In the genomic region with DNA sequence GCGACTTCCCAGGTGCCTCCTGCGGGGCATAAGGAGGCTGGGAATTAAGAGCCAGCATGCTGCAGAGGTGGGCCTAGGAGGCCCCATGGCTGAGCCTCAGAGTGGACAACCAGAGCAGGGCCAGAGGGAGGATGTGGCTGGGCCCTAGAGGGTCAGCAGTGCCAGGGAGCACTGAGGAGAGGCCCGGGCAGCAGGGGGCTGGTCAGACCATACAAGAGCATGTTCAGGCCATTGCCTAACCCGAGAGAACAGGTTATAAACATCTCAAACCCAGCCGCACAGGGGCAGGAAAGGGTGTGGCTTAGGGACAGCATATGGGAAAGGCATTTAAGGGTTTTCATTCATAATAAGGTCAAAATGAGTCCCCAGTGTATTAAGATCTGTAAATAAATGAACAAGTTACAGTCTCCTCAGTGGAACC, we compare ENCODE assay signal across 12 cellular contexts. TPM values are rescaled to one million over a fixed set of nuclear protein-coding genes. Genes with fewer than 3 reads are reported as not detected.
DNase-seq lines count a peak whose midpoint lies in the region; TF ChIP-seq lines count a peak whose summit lies in the region.
"Had no signal": no experiment of that assay in that cellular context is flagged by ENCODE, and none has a peak within 500 bp of the region (broad histone marks: within the 10 kb centered on the region; RNA-seq: fewer than 3 reads in every experiment).

No MANE protein-coding gene starts in this region.

- H2BK15ac ChIP-seq in neuronal stem cell (ENCODE audit: low read length) = no peak overlapping the region

- H3K36me3 Mint-ChIP-seq in activated CD4-positive, alpha-beta T cell treated with anti-CD3 and anti-CD28 coated beads, Interleukin-2, amount 10 ng/mL, durations not matched to agents 24 days and 14 days (ENCODE audit: low read depth) = no peaks in the 10 kb centered on the region
- H3K36me3 Mint-ChIP-seq: activated naive CD4-positive, alpha-beta T cell treated with anti-CD3 and anti-CD28 coated beads, Interleukin-2, amount 50 U/mL, for 72 hours had no signal

- H3K9me3 Mint-ChIP-seq in activated CD4-positive, alpha-beta T cell treated with anti-CD3 and anti-CD28 coated beads, Interleukin-2, amount 10 ng/mL, durations not matched to agents 24 days and 14 days = no peaks in the 10 kb centered on the region
- H3K9me3 Mint-ChIP-seq: activated naive CD4-positive, alpha-beta T cell treated with anti-CD3 and anti-CD28 coated beads, Interleukin-2, amount 50 U/mL, for 72 hours had no signal

- in situ Hi-C loops in brain microvascular endothelial cell (cut with HindIII; ENCODE audit: low pct_ligation_motif_present, low sequenced_read_pairs) = no loop called here

- DNase-seq in activated CD4-positive, alpha-beta T cell treated with anti-CD3 and anti-CD28 coated beads, Interleukin-2, amount 10 ng/mL, durations not matched to agents 24 days and 14 days = no peak
- no peak for DNase-seq in activated CD4-positive, alpha-beta T cell treated with anti-CD3 and anti-CD28 coated beads for 48 hours
- DNase-seq in HT1080 (ENCODE audit: low read depth) = peak; percentile 84
- peak; percentile 28 for DNase-seq in brain microvascular endothelial cell
- no peak for DNase-seq in neuronal stem cell (ENCODE audit: low spot score)
- DNase-seq in NCI-H510A treated with DMSO at 0.1 percent for 48 hours (lab: John Stamatoyannopoulos, UW) = no peak
- DNase-seq in stimulated activated CD4-positive, alpha-beta T cell treated with anti-CD3 and anti-CD28 coated beads, Interleukin-4, amount 100 ng/mL, for 4 hours = no peak
- DNase-seq in globus pallidus (ENCODE audit: low spot score) = no peak
- DNase-seq: effector CD8-positive, alpha-beta T cell; NCI-H510A had no signal

- peaks cover 13% of the 10 kb centered on the region for H3K27me3 Mint-ChIP-seq in activated CD4-positive, alpha-beta T cell treated with anti-CD3 and anti-CD28 coated beads, Interleukin-2, amount 10 ng/mL, durations not matched to agents 24 days and 14 days

- H2BK120ac ChIP-seq in neuronal stem cell (ENCODE audit: low read depth, low read length) = no peak overlapping the region

- H3K36me3 ChIP-seq in brain microvascular endothelial cell (replicated peaks) = no peaks in the 10 kb centered on the region
- no peaks in the 10 kb centered on the region for H3K36me3 ChIP-seq in neuronal stem cell (replicated peaks in 1 of 2; ENCODE audit: control insufficient read depth in 2 of 2, insufficient read depth in 2 of 2, low read length in 2 of 2)

- H2BK12ac ChIP-seq in neuronal stem cell (ENCODE audit: low read length) = no peak overlapping the region

- H3K4me2 ChIP-seq in neuronal stem cell (ENCODE audit: insufficient read depth, low read length, poor library complexity, severe bottlenecking) = no peak overlapping the region

- H3K4me1 Mint-ChIP-seq in activated CD4-positive, alpha-beta T cell treated with anti-CD3 and anti-CD28 coated beads, Interleukin-2, amount 10 ng/mL, durations not matched to agents 24 days and 14 days = peaks cover 81% of the 10 kb centered on the region

- no peak overlapping the region for H2AK5ac ChIP-seq in neuronal stem cell (ENCODE audit: low read depth, low read length)

- no peak overlapping the region for H3K23ac ChIP-seq in neuronal stem cell (ENCODE audit: low read depth, low read length, poor library complexity)

- H3K9me3 ChIP-seq in neuronal stem cell (replicated peaks in 1 of 2; ENCODE audit: control insufficient read depth in 2 of 2, insufficient read depth in 1 of 2, low read depth in 1 of 2, low read length in 2 of 2) = no peaks in the 10 kb centered on the region

- no peak for TF ChIP-seq CTCF in brain microvascular endothelial cell (IDR thresholded peaks at IDR 0.05; ENCODE audit: low read depth, low read length, missing control alignments)

- no peak overlapping the region for H3K4me3 Mint-ChIP-seq in activated CD4-positive, alpha-beta T cell treated with anti-CD3 and anti-CD28 coated beads, Interleukin-2, amount 10 ng/mL, durations not matched to agents 24 days and 14 days
- H3K4me3 Mint-ChIP-seq: activated CD4-positive, alpha-beta T cell treated with anti-CD3 and anti-CD28 coated beads for 36 hours had no signal

- peaks cover 21 to 22% of the 10 kb centered on the region in 2 donors for H3K4me1 ChIP-seq in neuronal stem cell (ENCODE audit: control insufficient read depth in 2 of 2, insufficient read depth in 1 of 2, low read depth in 1 of 2, low read length in 2 of 2)

- H3K9ac ChIP-seq in neuronal stem cell (ENCODE audit: low read depth, low read length, poor library complexity) = no peak overlapping the region

- H4K91ac ChIP-seq in neuronal stem cell (ENCODE audit: low read depth, low read length, poor library complexity) = no peak overlapping the region

- H3K18ac ChIP-seq in neuronal stem cell (ENCODE audit: low read length) = peak overlapping the region; percentile 63

- H3K4me3 ChIP-seq in brain microvascular endothelial cell (ENCODE audit: low read depth, low read length) (no peak overlapping the region), neuronal stem cell (ENCODE audit: low read length in 2 of 2) (no peak overlapping the region)

- no CpG with 5 or more reads among the region's 5 CpGs for WGBS in neuronal stem cell (ENCODE audit: extremely low coverage in 2 of 2, insufficient read length in 2 of 2, insufficient replicate concordance in 1 of 2), 2 donors

- H3K27me3 ChIP-seq in brain microvascular endothelial cell (replicated peaks) = no peaks in the 10 kb centered on the region
- H3K27me3 ChIP-seq in neuronal stem cell (ENCODE audit: control insufficient read depth in 3 of 3, insufficient read depth in 3 of 3, low read depth in 1 of 3, low read length in 3 of 3) = peaks cover 0 to 7% (median 0%) of the 10 kb centered on the region in 3 experiments

- no peaks in the 10 kb centered on the region for H3K79me1 ChIP-seq in neuronal stem cell (ENCODE audit: low read depth, low read length)

- H3K27ac Mint-ChIP-seq in activated CD4-positive, alpha-beta T cell treated with anti-CD3 and anti-CD28 coated beads, Interleukin-2, amount 10 ng/mL, durations not matched to agents 24 days and 14 days = peak overlapping the region; percentile 90

- H3K4ac ChIP-seq in neuronal stem cell (ENCODE audit: low read length) = no peak overlapping the region

- H2BK5ac ChIP-seq in neuronal stem cell (ENCODE audit: low read length) = no peak overlapping the region

- H3K27ac ChIP-seq in brain microvascular endothelial cell = no peak overlapping the region
- no peak overlapping the region for H3K27ac ChIP-seq in neuronal stem cell (replicated peaks; ENCODE audit: low read length)

- no peak overlapping the region for H2AFZ ChIP-seq in neuronal stem cell (ENCODE audit: low read length)

- no peak overlapping the region for H3K14ac ChIP-seq in neuronal stem cell (ENCODE audit: low read length)

- H4K8ac ChIP-seq in neuronal stem cell (ENCODE audit: low read depth, low read length) = no peak overlapping the region

- intact Hi-C loops in activated CD4-positive, alpha-beta T cell treated with anti-CD3 and anti-CD28 coated beads, Interleukin-2, amount 10 ng/mL, durations not matched to agents 24 days and 14 days (cut with micrococcal nuclease) = loop anchor here (2.0 to 5.0 kb wide), 3 partner anchors 41 to 637 kb away; a partner anchor contains a TSS

RNA-seq across cellular contexts. Expression of a gene that starts 51.1 kb away (rescaled TPM):
- 48.3 and 48.6 TPM in 2 replicates for total RNA-seq in activated CD4-positive, alpha-beta T cell treated with anti-CD3 and anti-CD28 coated beads, Interleukin-2, amount 10 ng/mL, durations not matched to agents 24 days and 14 days
- total RNA-seq in HT1080 (2014; rRNA removed; shearing (Covaris generic)) = 27.6 and 29.8 TPM in 2 replicates
- polyA plus RNA-seq in HT1080 (2015; cell fraction: cytosol; rRNA removed) = 23.7 and 26.6 TPM in 2 replicates
- polyA plus RNA-seq in HT1080 (2015; cell fraction: nucleus; rRNA removed) = 48.2 and 52.7 TPM in 2 replicates
- polyA plus RNA-seq in neuronal stem cell (2013, experiment 1 of 2) = 11.5 TPM
- 11.4 TPM for polyA plus RNA-seq in neuronal stem cell (2013, experiment 2 of 2)

Comparison
In these comparisons a context has a peak if more than half of its experiments do, and no peak if none do; other contexts are left out.
1. DNase-seq: peak in HT1080 (single experiment) and brain microvascular endothelial cell (single experiment); none in activated CD4-positive, alpha-beta T cell treated with anti-CD3 and anti-CD28 coated beads, Interleukin-2, amount 10 ng/mL, durations not matched to agents 24 days and 14 days (single experiment), activated CD4-positive, alpha-beta T cell treated with anti-CD3 and anti-CD28 coated beads for 48 hours (single experiment), neuronal stem cell (single experiment), NCI-H510A treated with DMSO at 0.1 percent for 48 hours (single experiment), stimulated activated CD4-positive, alpha-beta T cell treated with anti-CD3 and anti-CD28 coated beads, Interleukin-4, amount 100 ng/mL, for 4 hours (0 of 2) and globus pallidus (single experiment).